ENCODE assay signal across 20 cellular contexts in genomic region chr2:177478029-177478428, GRCh38.
"Had no signal": no experiment of that assay in that cellular context is flagged by ENCODE, and none has a peak within 500 bp of the region (broad histone marks: within the 10 kb centered on the region; RNA-seq: fewer than 3 reads in every experiment).

No MANE protein-coding gene starts in this region.

- ATAC-seq: activated T-helper 17 cell treated with anti-CD3 and anti-CD28 coated beads, Interleukin-2, amount 50 U/mL, for 72 hours; esophagus mucosa; lower lobe of right lung; natural killer cell treated with Interleukin-12 subunit alpha and Interleukin-12 subunit beta and Interleukin-15 and Interleukin-18, amount 100 ng/mL, for 72 hours; pancreas; sciatic nerve; stimulated activated effector memory CD8-positive, alpha-beta T cell treated with anti-CD3 and anti-CD28 coated beads, Interleukin-12 subunit alpha, Interleukin-12 subunit beta, amount 100 ng/mL, for 72 hours; T-helper 17 cell had no signal

- H3K36me3 ChIP-seq: pancreas had no signal

- FAIRE-seq: pancreas had no signal

- H3K27ac Mint-ChIP-seq: activated CD4-positive, alpha-beta memory T cell treated with anti-CD3 and anti-CD28 coated beads for 36 hours; activated naive CD8-positive, alpha-beta T cell treated with anti-CD3 and anti-CD28 coated beads, Interleukin-2, amount 10 ng/mL, durations not matched to agents 7 days and 5 days; activated T-helper 17 cell treated with anti-CD3 and anti-CD28 coated beads, Interleukin-2, amount 50 U/mL, for 72 hours; natural killer cell treated with Interleukin-12 subunit alpha and Interleukin-12 subunit beta and Interleukin-15 and Interleukin-18, amount 100 ng/mL, for 72 hours; stimulated activated effector memory CD8-positive, alpha-beta T cell treated with anti-CD3 and anti-CD28 coated beads, Interleukin-12 subunit alpha, Interleukin-12 subunit beta, amount 100 ng/mL, for 72 hours; T-helper 17 cell had no signal

- H3K27me3 ChIP-seq: neutrophil, pancreas, stomach had no signal

- H3K4me3 Mint-ChIP-seq: activated CD4-positive, alpha-beta memory T cell treated with anti-CD3 and anti-CD28 coated beads for 36 hours; activated naive CD8-positive, alpha-beta T cell treated with anti-CD3 and anti-CD28 coated beads, Interleukin-2, amount 10 ng/mL, durations not matched to agents 7 days and 5 days; activated T-helper 17 cell treated with anti-CD3 and anti-CD28 coated beads, Interleukin-2, amount 50 U/mL, for 72 hours; natural killer cell treated with Interleukin-12 subunit alpha and Interleukin-12 subunit beta and Interleukin-15 and Interleukin-18, amount 100 ng/mL, for 72 hours; stimulated activated effector memory CD8-positive, alpha-beta T cell treated with anti-CD3 and anti-CD28 coated beads, Interleukin-12 subunit alpha, Interleukin-12 subunit beta, amount 100 ng/mL, for 72 hours; T-helper 17 cell had no signal

- H3K4me3 ChIP-seq: lower lobe of right lung, pancreas, stomach had no signal

- H3K9me3 ChIP-seq: lower lobe of right lung, neutrophil, pancreas, stomach had no signal

- DNase-seq: activated CD4-positive, alpha-beta memory T cell treated with anti-CD3 and anti-CD28 coated beads for 36 hours; activated CD4-positive, alpha-beta T cell treated with anti-CD3 and anti-CD28 coated beads for 1 hour; activated naive CD4-positive, alpha-beta T cell treated with Interleukin-2 at 50 U/mL for 16 hours; activated naive CD8-positive, alpha-beta T cell treated with anti-CD3 and anti-CD28 coated beads, Interleukin-2, amount 10 ng/mL, durations not matched to agents 7 days and 5 days; activated T-cell treated with anti-CD3 and anti-CD28 coated beads, Interleukin-2, amount 50 U/mL, for 1 hour; anterior cingulate cortex; cortex of kidney; lower lobe of right lung; pancreas; stimulated activated CD4-positive, alpha-beta T cell treated with anti-CD3 and anti-CD28 coated beads, Interleukin-4, amount 100 ng/mL, for 24 hours; stomach; T-helper 17 cell; trophoblast cell had no signal

- H3K27ac ChIP-seq: lower lobe of right lung, neutrophil, pancreas, stomach, VCaP had no signal

- H3K4me1 ChIP-seq: lower lobe of right lung had no signal

- H3K4me1 Mint-ChIP-seq: activated T-helper 17 cell treated with anti-CD3 and anti-CD28 coated beads, Interleukin-2, amount 50 U/mL, for 72 hours; stimulated activated effector memory CD8-positive, alpha-beta T cell treated with anti-CD3 and anti-CD28 coated beads, Interleukin-12 subunit alpha, Interleukin-12 subunit beta, amount 100 ng/mL, for 72 hours had no signal

- H3K27me3 Mint-ChIP-seq: activated CD4-positive, alpha-beta memory T cell treated with anti-CD3 and anti-CD28 coated beads for 36 hours; activated naive CD8-positive, alpha-beta T cell treated with anti-CD3 and anti-CD28 coated beads, Interleukin-2, amount 10 ng/mL, durations not matched to agents 7 days and 5 days; activated T-helper 17 cell treated with anti-CD3 and anti-CD28 coated beads, Interleukin-2, amount 50 U/mL, for 72 hours; natural killer cell treated with Interleukin-12 subunit alpha and Interleukin-12 subunit beta and Interleukin-15 and Interleukin-18, amount 100 ng/mL, for 72 hours; T-helper 17 cell had no signal
